Comparison of ENCODE assay signal across 1 cellular context in the genomic region with DNA sequence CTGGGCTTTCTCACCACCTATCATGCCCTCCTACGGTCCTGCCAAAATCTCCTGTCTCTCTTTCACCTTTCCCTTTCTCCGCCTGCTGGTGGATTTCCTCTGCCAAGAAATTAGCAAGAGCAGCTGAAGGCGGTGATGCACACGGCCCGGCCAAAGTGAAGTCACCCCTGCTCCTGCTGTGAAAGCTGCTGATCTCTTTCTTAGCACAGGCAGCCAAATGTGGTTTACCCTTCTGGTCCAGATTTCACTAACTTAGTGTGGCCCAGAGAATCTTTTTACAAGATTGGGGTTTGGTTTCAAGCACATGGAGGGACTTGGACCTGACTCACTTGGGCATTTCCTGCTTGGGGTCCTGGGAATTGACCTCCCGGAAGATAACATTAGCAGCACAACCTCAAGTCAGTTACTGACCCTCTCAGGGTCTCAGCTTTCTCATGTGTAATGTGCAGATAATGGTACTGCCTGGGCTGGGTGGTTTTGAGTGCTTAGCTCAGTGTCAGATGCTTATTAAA.
TF ChIP-seq lines count a peak whose summit lies in the region.

No MANE protein-coding gene starts in this region.

TF ChIP-seq in K562, 482 proteins besides CTCF, POLR2A, EP300 and RAD21 (continued from another document and continues in another):
- TF ChIP-seq, protein P1, sequence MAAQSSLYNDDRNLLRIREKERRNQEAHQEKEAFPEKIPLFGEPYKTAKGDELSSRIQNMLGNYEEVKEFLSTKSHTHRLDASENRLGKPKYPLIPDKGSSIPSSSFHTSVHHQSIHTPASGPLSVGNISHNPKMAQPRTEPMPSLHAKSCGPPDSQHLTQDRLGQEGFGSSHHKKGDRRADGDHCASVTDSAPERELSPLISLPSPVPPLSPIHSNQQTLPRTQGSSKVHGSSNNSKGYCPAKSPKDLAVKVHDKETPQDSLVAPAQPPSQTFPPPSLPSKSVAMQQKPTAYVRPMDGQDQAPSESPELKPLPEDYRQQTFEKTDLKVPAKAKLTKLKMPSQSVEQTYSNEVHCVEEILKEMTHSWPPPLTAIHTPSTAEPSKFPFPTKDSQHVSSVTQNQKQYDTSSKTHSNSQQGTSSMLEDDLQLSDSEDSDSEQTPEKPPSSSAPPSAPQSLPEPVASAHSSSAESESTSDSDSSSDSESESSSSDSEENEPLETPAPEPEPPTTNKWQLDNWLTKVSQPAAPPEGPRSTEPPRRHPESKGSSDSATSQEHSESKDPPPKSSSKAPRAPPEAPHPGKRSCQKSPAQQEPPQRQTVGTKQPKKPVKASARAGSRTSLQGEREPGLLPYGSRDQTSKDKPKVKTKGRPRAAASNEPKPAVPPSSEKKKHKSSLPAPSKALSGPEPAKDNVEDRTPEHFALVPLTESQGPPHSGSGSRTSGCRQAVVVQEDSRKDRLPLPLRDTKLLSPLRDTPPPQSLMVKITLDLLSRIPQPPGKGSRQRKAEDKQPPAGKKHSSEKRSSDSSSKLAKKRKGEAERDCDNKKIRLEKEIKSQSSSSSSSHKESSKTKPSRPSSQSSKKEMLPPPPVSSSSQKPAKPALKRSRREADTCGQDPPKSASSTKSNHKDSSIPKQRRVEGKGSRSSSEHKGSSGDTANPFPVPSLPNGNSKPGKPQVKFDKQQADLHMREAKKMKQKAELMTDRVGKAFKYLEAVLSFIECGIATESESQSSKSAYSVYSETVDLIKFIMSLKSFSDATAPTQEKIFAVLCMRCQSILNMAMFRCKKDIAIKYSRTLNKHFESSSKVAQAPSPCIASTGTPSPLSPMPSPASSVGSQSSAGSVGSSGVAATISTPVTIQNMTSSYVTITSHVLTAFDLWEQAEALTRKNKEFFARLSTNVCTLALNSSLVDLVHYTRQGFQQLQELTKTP (IDR thresholded peaks at IDR 0.05; ENCODE audit: low read depth in 1 of 2, partially characterized antibody in 2 of 2), result peak in 1 of 2 experiments; percentile 15
- TF ChIP-seq, protein P2, sequence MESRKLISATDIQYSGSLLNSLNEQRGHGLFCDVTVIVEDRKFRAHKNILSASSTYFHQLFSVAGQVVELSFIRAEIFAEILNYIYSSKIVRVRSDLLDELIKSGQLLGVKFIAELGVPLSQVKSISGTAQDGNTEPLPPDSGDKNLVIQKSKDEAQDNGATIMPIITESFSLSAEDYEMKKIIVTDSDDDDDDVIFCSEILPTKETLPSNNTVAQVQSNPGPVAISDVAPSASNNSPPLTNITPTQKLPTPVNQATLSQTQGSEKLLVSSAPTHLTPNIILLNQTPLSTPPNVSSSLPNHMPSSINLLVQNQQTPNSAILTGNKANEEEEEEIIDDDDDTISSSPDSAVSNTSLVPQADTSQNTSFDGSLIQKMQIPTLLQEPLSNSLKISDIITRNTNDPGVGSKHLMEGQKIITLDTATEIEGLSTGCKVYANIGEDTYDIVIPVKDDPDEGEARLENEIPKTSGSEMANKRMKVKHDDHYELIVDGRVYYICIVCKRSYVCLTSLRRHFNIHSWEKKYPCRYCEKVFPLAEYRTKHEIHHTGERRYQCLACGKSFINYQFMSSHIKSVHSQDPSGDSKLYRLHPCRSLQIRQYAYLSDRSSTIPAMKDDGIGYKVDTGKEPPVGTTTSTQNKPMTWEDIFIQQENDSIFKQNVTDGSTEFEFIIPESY (CRISPR knock-in tag; IDR thresholded peaks at IDR 0.05), result peak; percentile 37; the same call in 1 of the 2 replicates
- TF ChIP-seq KAT7 (CRISPR knock-in tag; IDR thresholded peaks at IDR 0.05; ENCODE audit: borderline replicate concordance) (0 out of 2 replicates have a peak, but pooled peaks have one; percentile 57), KHSRP (IDR thresholded peaks at IDR 0.05) (no peak), MTA3 (IDR thresholded peaks at IDR 0.05; ENCODE audit: borderline replicate concordance) (0 out of 2 replicates have a peak, but pooled peaks have one; percentile 51), TBL1XR1 (IDR thresholded peaks at IDR 0.05; ENCODE audit: low read length in 2 of 2) (peak; percentile 61 to 79; a peak in 2 of 4 replicates), COPS2 (conservative IDR thresholded peaks at IDR 0.05) (no peak), ZNF311 (CRISPR knock-in tag; IDR thresholded peaks at IDR 0.05) (peak; percentile 74; the same call in 1 of the 2 replicates), MTA2 (IDR thresholded peaks at IDR 0.05; ENCODE audit: low read depth) (peak; percentile 61), CREB1 (IDR thresholded peaks at IDR 0.05) (peak; percentile 35; the same call in 1 of the 2 replicates), CREB1 (CRISPR knock-in tag; IDR thresholded peaks at IDR 0.05) (no peak; the same call in 1 of the 2 replicates), SIN3A (IDR thresholded peaks at IDR 0.05; ENCODE audit: borderline replicate concordance in 2 of 2, control insufficient read depth in 1 of 2, low read depth in 2 of 2, low read length in 2 of 2) (peak in 1 of 2 experiments; percentile 17; a peak in 1 of 4 replicates), STAT5B (CRISPR knock-in tag; IDR thresholded peaks at IDR 0.05) (no peak), NCOR1 (IDR thresholded peaks at IDR 0.05) (peak; percentile 90), ARHGAP35 (IDR thresholded peaks at IDR 0.05; ENCODE audit: partially characterized antibody) (no peak), DMBX1 (CRISPR knock-in tag; IDR thresholded peaks at IDR 0.05; ENCODE audit: borderline replicate concordance) (peak; percentile 86), NBN (IDR thresholded peaks at IDR 0.05; ENCODE audit: low read depth) (peak; percentile 69; the same call in 1 of the 2 replicates), LCOR (CRISPR knock-in tag; IDR thresholded peaks at IDR 0.05) (peak; percentile 55; the same call in 1 of the 2 replicates), NFIC (IDR thresholded peaks at IDR 0.05) (peak; percentile 83), TEAD4 (IDR thresholded peaks at IDR 0.05; ENCODE audit: low read length) (peak; percentile 96), TEAD4 (CRISPR knock-in tag; IDR thresholded peaks at IDR 0.05; ENCODE audit: borderline replicate concordance) (no peak), ZNF583 (CRISPR knock-in tag; IDR thresholded peaks at IDR 0.05) (0 out of 2 replicates have a peak, but pooled peaks have one; percentile 44), ZNF134 (CRISPR knock-in tag; conservative IDR thresholded peaks at IDR 0.05) (0 out of 2 replicates have a peak, but pooled peaks have one; percentile 15), SNRNP70 (optimal IDR thresholded peaks at IDR 0.05; ENCODE audit: low read depth, low read length) (no peak), TRIM24 (IDR thresholded peaks at IDR 0.05) (peak; percentile 56 to 62; a peak in 3 of 4 replicates), HDAC6 (IDR thresholded peaks at IDR 0.05; ENCODE audit: low read depth, low read length) (no peak), MYNN (IDR thresholded peaks at IDR 0.05) (0 out of 2 replicates have a peak, but pooled peaks have one; percentile 23), MYNN (CRISPR knock-in tag; IDR thresholded peaks at IDR 0.05) (no peak), TCF3 (CRISPR knock-in tag; IDR thresholded peaks at IDR 0.05) (peak; percentile 91), HCFC1 (IDR thresholded peaks at IDR 0.05; ENCODE audit: low read depth, low read length) (no peak), CTBP1 (IDR thresholded peaks at IDR 0.05; ENCODE audit: borderline replicate concordance) (peak; percentile 56; the same call in 1 of the 2 replicates), NEUROD1 (IDR thresholded peaks at IDR 0.05; ENCODE audit: borderline replicate concordance, low read depth, low read length, partially characterized antibody) (peak; percentile 50)
- TF ChIP-seq, protein P3, sequence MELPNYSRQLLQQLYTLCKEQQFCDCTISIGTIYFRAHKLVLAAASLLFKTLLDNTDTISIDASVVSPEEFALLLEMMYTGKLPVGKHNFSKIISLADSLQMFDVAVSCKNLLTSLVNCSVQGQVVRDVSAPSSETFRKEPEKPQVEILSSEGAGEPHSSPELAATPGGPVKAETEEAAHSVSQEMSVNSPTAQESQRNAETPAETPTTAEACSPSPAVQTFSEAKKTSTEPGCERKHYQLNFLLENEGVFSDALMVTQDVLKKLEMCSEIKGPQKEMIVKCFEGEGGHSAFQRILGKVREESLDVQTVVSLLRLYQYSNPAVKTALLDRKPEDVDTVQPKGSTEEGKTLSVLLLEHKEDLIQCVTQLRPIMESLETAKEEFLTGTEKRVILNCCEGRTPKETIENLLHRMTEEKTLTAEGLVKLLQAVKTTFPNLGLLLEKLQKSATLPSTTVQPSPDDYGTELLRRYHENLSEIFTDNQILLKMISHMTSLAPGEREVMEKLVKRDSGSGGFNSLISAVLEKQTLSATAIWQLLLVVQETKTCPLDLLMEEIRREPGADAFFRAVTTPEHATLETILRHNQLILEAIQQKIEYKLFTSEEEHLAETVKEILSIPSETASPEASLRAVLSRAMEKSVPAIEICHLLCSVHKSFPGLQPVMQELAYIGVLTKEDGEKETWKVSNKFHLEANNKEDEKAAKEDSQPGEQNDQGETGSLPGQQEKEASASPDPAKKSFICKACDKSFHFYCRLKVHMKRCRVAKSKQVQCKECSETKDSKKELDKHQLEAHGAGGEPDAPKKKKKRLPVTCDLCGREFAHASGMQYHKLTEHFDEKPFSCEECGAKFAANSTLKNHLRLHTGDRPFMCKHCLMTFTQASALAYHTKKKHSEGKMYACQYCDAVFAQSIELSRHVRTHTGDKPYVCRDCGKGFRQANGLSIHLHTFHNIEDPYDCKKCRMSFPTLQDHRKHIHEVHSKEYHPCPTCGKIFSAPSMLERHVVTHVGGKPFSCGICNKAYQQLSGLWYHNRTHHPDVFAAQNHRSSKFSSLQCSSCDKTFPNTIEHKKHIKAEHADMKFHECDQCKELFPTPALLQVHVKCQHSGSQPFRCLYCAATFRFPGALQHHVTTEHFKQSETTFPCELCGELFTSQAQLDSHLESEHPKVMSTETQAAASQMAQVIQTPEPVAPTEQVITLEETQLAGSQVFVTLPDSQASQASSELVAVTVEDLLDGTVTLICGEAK (IDR thresholded peaks at IDR 0.05), result 0 out of 2 replicates have a peak, but pooled peaks have one; percentile 27
- TF ChIP-seq, protein P3 (CRISPR knock-in tag; IDR thresholded peaks at IDR 0.05), result no peak
- TF ChIP-seq, protein P4, sequence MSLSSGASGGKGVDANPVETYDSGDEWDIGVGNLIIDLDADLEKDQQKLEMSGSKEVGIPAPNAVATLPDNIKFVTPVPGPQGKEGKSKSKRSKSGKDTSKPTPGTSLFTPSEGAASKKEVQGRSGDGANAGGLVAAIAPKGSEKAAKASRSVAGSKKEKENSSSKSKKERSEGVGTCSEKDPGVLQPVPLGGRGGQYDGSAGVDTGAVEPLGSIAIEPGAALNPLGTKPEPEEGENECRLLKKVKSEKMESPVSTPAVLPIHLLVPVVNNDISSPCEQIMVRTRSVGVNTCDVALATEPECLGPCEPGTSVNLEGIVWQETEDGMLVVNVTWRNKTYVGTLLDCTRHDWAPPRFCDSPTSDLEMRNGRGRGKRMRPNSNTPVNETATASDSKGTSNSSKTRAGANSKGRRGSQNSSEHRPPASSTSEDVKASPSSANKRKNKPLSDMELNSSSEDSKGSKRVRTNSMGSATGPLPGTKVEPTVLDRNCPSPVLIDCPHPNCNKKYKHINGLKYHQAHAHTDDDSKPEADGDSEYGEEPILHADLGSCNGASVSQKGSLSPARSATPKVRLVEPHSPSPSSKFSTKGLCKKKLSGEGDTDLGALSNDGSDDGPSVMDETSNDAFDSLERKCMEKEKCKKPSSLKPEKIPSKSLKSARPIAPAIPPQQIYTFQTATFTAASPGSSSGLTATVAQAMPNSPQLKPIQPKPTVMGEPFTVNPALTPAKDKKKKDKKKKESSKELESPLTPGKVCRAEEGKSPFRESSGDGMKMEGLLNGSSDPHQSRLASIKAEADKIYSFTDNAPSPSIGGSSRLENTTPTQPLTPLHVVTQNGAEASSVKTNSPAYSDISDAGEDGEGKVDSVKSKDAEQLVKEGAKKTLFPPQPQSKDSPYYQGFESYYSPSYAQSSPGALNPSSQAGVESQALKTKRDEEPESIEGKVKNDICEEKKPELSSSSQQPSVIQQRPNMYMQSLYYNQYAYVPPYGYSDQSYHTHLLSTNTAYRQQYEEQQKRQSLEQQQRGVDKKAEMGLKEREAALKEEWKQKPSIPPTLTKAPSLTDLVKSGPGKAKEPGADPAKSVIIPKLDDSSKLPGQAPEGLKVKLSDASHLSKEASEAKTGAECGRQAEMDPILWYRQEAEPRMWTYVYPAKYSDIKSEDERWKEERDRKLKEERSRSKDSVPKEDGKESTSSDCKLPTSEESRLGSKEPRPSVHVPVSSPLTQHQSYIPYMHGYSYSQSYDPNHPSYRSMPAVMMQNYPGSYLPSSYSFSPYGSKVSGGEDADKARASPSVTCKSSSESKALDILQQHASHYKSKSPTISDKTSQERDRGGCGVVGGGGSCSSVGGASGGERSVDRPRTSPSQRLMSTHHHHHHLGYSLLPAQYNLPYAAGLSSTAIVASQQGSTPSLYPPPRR (CRISPR knock-in tag; IDR thresholded peaks at IDR 0.05; ENCODE audit: borderline replicate concordance), result peak; percentile 25; the same call in 1 of the 2 replicates
- TF ChIP-seq, protein P5, sequence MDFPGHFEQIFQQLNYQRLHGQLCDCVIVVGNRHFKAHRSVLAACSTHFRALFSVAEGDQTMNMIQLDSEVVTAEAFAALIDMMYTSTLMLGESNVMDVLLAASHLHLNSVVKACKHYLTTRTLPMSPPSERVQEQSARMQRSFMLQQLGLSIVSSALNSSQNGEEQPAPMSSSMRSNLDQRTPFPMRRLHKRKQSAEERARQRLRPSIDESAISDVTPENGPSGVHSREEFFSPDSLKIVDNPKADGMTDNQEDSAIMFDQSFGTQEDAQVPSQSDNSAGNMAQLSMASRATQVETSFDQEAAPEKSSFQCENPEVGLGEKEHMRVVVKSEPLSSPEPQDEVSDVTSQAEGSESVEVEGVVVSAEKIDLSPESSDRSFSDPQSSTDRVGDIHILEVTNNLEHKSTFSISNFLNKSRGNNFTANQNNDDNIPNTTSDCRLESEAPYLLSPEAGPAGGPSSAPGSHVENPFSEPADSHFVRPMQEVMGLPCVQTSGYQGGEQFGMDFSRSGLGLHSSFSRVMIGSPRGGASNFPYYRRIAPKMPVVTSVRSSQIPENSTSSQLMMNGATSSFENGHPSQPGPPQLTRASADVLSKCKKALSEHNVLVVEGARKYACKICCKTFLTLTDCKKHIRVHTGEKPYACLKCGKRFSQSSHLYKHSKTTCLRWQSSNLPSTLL (IDR thresholded peaks at IDR 0.05), result no peak
